In genomic region chr3:79052054-79052681, GRCh38 we compare ENCODE assay signal across 22 cellular contexts.
DNase-seq lines count a peak whose midpoint lies in the region; ATAC-seq, FAIRE-seq and TF ChIP-seq lines count a peak whose summit lies in the region.
"Had no signal": no experiment of that assay in that cellular context is flagged by ENCODE, and none has a peak within 500 bp of the region (broad histone marks: within the 10 kb centered on the region; RNA-seq: fewer than 3 reads in every experiment).

No MANE protein-coding gene starts in this region.

- no peak for TF ChIP-seq CTCF in BE2C (IDR thresholded peaks at IDR 0.05; ENCODE audit: low read depth, low read length)
- TF ChIP-seq CTCF in DND-41 (IDR thresholded peaks at IDR 0.05; ENCODE audit: borderline replicate concordance, extremely low read depth, low read length, poor library complexity, severe bottlenecking), result no peak
- no peak for TF ChIP-seq CTCF in pancreas (IDR thresholded peaks at IDR 0.05)

- in situ Hi-C loops in GM23248 (cut with MboI), result no loop called here

- no peak overlapping the region for H3K4me2 ChIP-seq in DND-41 (ENCODE audit: insufficient read depth, low read length)
- H3K4me2 ChIP-seq in GM23248 (ENCODE audit: unreplicated experiment), result no peak overlapping the region
- H3K4me2 ChIP-seq: smooth muscle cell had no signal

- no peaks in the 10 kb centered on the region for H3K36me3 ChIP-seq in BE2C
- H3K36me3 ChIP-seq in DND-41 (ENCODE audit: insufficient read depth, low read length), result no peaks in the 10 kb centered on the region
- H3K36me3 ChIP-seq in pancreas, result no peaks in the 10 kb centered on the region
- H3K36me3 ChIP-seq in GM23248 (ENCODE audit: low read depth), result no peaks in the 10 kb centered on the region
- H3K36me3 ChIP-seq: tibial artery had no signal

- H3K27ac ChIP-seq in DND-41 (ENCODE audit: low read length) (no peak overlapping the region), pancreas (no peak overlapping the region), GM23248 (no peak overlapping the region)
- H3K27ac ChIP-seq: body of pancreas, tibial artery had no signal

- no peaks in the 10 kb centered on the region for H3K9me2 ChIP-seq in GM23248 (ENCODE audit: insufficient read depth)

- DNase-seq in BE2C (peak; percentile 15), DND-41 (peak; percentile 16), OCI-M1 (lab: John Stamatoyannopoulos, UW) (peak; percentile 35), erythroblast (lab: John Stamatoyannopoulos, UW) (peak; percentile 0 to 1), NCI-H1417 treated with DMSO at 0.1 percent for 48 hours (lab: John Stamatoyannopoulos, UW) (no peak), pancreas (no peak), GM23248 (no peak)
- DNase-seq: activated CD4-positive, alpha-beta T cell treated with anti-CD3 and anti-CD28 coated beads for 4 hours; activated CD8-positive, alpha-beta memory T cell treated with anti-CD3 and anti-CD28 coated beads, Interleukin-2, amount 50 U/mL, for 4 hours; activated naive CD8-positive, alpha-beta T cell treated with anti-CD3 and anti-CD28 coated beads, Interleukin-2, amount 10 ng/mL, durations not matched to agents 7 days and 5 days; body of pancreas; CD4-positive, alpha-beta T cell; effector memory CD8-positive, alpha-beta T cell; NCI-H524; nucleus accumbens; Right ventricle myocardium superior; stimulated activated naive B cell treated with anti-CD40 and anti-IgM and Interleukin-4, amounts not matched to agents 10 μg/mL and 1 μg/mL and 100 μg/mL, for 72 hours; tibial artery had no signal

- H3K4me1 ChIP-seq in BE2C (peaks cover 12% of the 10 kb centered on the region), DND-41 (ENCODE audit: insufficient read depth, low read length) (no peaks in the 10 kb centered on the region), pancreas (no peaks in the 10 kb centered on the region), GM23248 (ENCODE audit: insufficient read depth) (no peaks in the 10 kb centered on the region)
- H3K4me1 ChIP-seq: body of pancreas, tibial artery had no signal

- H2AFZ ChIP-seq in DND-41 (ENCODE audit: low read depth, low read length), result no peak overlapping the region
- no peak overlapping the region for H2AFZ ChIP-seq in GM23248

- no peaks in the 10 kb centered on the region for H3F3A ChIP-seq in GM23248 (ENCODE audit: insufficient read depth)

- no peak overlapping the region for H3K4me3 ChIP-seq in BE2C (ENCODE audit: low read depth, low read length)
- H3K4me3 ChIP-seq in DND-41 (ENCODE audit: low read depth in 1 of 2, low read length in 2 of 2), result no peak overlapping the region
- H3K4me3 ChIP-seq in pancreas, result no peak overlapping the region
- H3K4me3 ChIP-seq in GM23248, result no peak overlapping the region
- H3K4me3 ChIP-seq: body of pancreas, smooth muscle cell, tibial artery had no signal

- WGBS in pancreas, 2 donors, result 83 to 87% methylated on average over 9 of the region's 9 CpGs
- 67 to 73% methylated on average over 9 of the region's 9 CpGs for WGBS in GM23248 (ENCODE audit: low coverage in 1 of 2, low lambda C conversion rate in 2 of 2, missing lambda C conversion rate in 2 of 2), 2 experiments

- FAIRE-seq in pancreas (lab: Jason Lieb, UNC), result no peak
- FAIRE-seq: GM12891, TTC549 had no signal

- peaks cover 4% of the 10 kb centered on the region; the same call in 1 of the 2 replicates for H3K9me3 ChIP-seq in BE2C
- peaks cover 8% of the 10 kb centered on the region for H3K9me3 ChIP-seq in DND-41 (ENCODE audit: insufficient read depth, low read length, severe bottlenecking)
- no peaks in the 10 kb centered on the region for H3K9me3 ChIP-seq in pancreas
- no peaks in the 10 kb centered on the region for H3K9me3 ChIP-seq in GM23248 (ENCODE audit: low read depth)
- H3K9me3 ChIP-seq: body of pancreas had no signal

- TF ChIP-seq POLR2A in erythroblast (IDR thresholded peaks at IDR 0.05; ENCODE audit: low read length), result no peak

- H4K20me1 ChIP-seq in DND-41 (ENCODE audit: insufficient read depth, low read length), result no peaks in the 10 kb centered on the region
- no peaks in the 10 kb centered on the region for H4K20me1 ChIP-seq in GM23248 (ENCODE audit: insufficient read depth)

- no peak overlapping the region for H3K9ac ChIP-seq in DND-41 (ENCODE audit: low read depth, low read length)
- no peak overlapping the region for H3K9ac ChIP-seq in GM23248

- ATAC-seq in DND-41 (ENCODE audit: insufficient read depth, low read depth) (no peak), pancreas (no peak)
- ATAC-seq: activated T-helper 17 cell treated with anti-CD3 and anti-CD28 coated beads, Interleukin-2, amount 50 U/mL, for 72 hours; body of pancreas; effector memory CD8-positive, alpha-beta T cell; stimulated activated naive B cell treated with anti-CD40 and anti-IgM and Interleukin-4, amounts not matched to agents 10 μg/mL and 1 μg/mL and 100 μg/mL, for 72 hours had no signal

- H3K79me2 ChIP-seq in DND-41 (ENCODE audit: insufficient read depth, low read length) (no peaks in the 10 kb centered on the region), GM23248 (ENCODE audit: insufficient read depth) (no peaks in the 10 kb centered on the region)

- H3K27me3 ChIP-seq in BE2C (no peaks in the 10 kb centered on the region), DND-41 (ENCODE audit: insufficient read depth, low read length, poor library complexity) (no peaks in the 10 kb centered on the region), pancreas (no peaks in the 10 kb centered on the region), GM23248 (replicated peaks; ENCODE audit: insufficient read depth) (no peaks in the 10 kb centered on the region)
- H3K27me3 ChIP-seq: body of pancreas, tibial artery had no signal

- intact Hi-C loops in pancreas (cut with DNase I), result no loop called here

Comparison
In these comparisons a context has a peak if more than half of its experiments do, and no peak if none do; other contexts are left out.
1. DNase-seq: peak in BE2C (single experiment), DND-41 (single experiment), OCI-M1 (single experiment) and erythroblast (2 of 2); none in NCI-H1417 treated with DMSO at 0.1 percent for 48 hours (single experiment), pancreas (0 of 6) and GM23248 (single experiment).